In genomic region chr2:173159794-173160463, GRCh38 we compare ENCODE assay signal across 2 cellular contexts.
A peak's percentile ranks its signal among the peaks of the same experiment; 100 is the strongest.
TF ChIP-seq lines count a peak whose summit lies in the region.

No MANE protein-coding gene starts in this region.

TF ChIP-seq in IMR-90, 13 proteins besides CTCF, POLR2A, EP300 and RAD21 (continued from another document):
- TF ChIP-seq FOS (IDR thresholded peaks at IDR 0.05; ENCODE audit: low read depth, low read length) (peak; percentile 89), NFE2L2 (IDR thresholded peaks at IDR 0.05; ENCODE audit: low read depth, low read length) (peak; percentile 77), RCOR1 (IDR thresholded peaks at IDR 0.05; ENCODE audit: insufficient replicate concordance, low read length) (no peak), CEBPB (IDR thresholded peaks at IDR 0.05; ENCODE audit: low read depth, low read length) (peak; percentile 100), MXI1 (IDR thresholded peaks at IDR 0.05; ENCODE audit: borderline replicate concordance, low read depth, low read length) (no peak), MAFK (IDR thresholded peaks at IDR 0.05; ENCODE audit: low read depth, low read length) (no peak), CHD1 (IDR thresholded peaks at IDR 0.05; ENCODE audit: low read depth, low read length) (no peak), MAZ (IDR thresholded peaks at IDR 0.05; ENCODE audit: borderline replicate concordance, low read depth, low read length) (no peak), SMC3 (IDR thresholded peaks at IDR 0.05; ENCODE audit: low read depth, low read length) (no peak)

TF ChIP-seq in liver, 16 proteins besides CTCF, POLR2A, EP300 and RAD21 (continued from another document):
- TF ChIP-seq FOXA1 (IDR thresholded peaks at IDR 0.05) (peak; percentile 18), ZBTB33 (IDR thresholded peaks at IDR 0.05) (peak; percentile 85), RXRA (IDR thresholded peaks at IDR 0.05) (peak; percentile 56 to 79), HNF4A (conservative IDR thresholded peaks at IDR 0.05) (peak; percentile 69 to 72), FOXA2 (IDR thresholded peaks at IDR 0.05) (peak; percentile 76)
